In genomic region chr2:162566666-162567065, GRCh38 we compare ENCODE assay signal across 33 cellular contexts.
A peak's percentile ranks its signal among the peaks of the same experiment; 100 is the strongest.
DNase-seq lines count a peak whose midpoint lies in the region; ATAC-seq, FAIRE-seq and TF ChIP-seq lines count a peak whose summit lies in the region.
"Had no signal": no experiment of that assay in that cellular context is flagged by ENCODE, and none has a peak within 500 bp of the region (broad histone marks: within the 10 kb centered on the region; RNA-seq: fewer than 3 reads in every experiment).

No MANE protein-coding gene starts in this region.

- ATAC-seq in right lobe of liver (peak in 3 of 4 donors; percentile 39 to 63 (median 62)), HepG2 (no peak), left lobe of liver (peak; percentile 74), HG03439 (IDR thresholded peaks at IDR 0.05; ENCODE audit: unreplicated experiment) (no peak)
- ATAC-seq: A549; CD8-positive, alpha-beta T cell had no signal

- H3K4me1 ChIP-seq in right lobe of liver (no peaks in the 10 kb centered on the region), HepG2 (ENCODE audit: insufficient read depth, low read length) (peaks cover 33% of the 10 kb centered on the region), endocrine pancreas (ENCODE audit: control insufficient read depth, insufficient read depth, low read length) (no peaks in the 10 kb centered on the region)
- H3K4me1 ChIP-seq: A549; BE2C; BLaER1; BLaER1 treated with 17β-estradiol and CSF1 and Interleukin-3, amounts not matched to agents 10 nM and 100 nM; Caco-2 had no signal

- H3K27ac ChIP-seq in right lobe of liver (no peak overlapping the region), HepG2 (ENCODE audit: extremely low read length, insufficient read depth, low read length) (no peak overlapping the region)
- H3K27ac ChIP-seq: 22Rv1; A549; BLaER1; BLaER1 treated with 17β-estradiol and CSF1 and Interleukin-3, amounts not matched to agents 10 nM and 100 nM; C4-2B had no signal

- H3K4me3 ChIP-seq in right lobe of liver (no peak overlapping the region), HepG2 (replicated peaks in 1 of 3; ENCODE audit: insufficient read depth in 1 of 3, low read depth in 2 of 3, low read length in 3 of 3) (no peak overlapping the region), endocrine pancreas (ENCODE audit: control insufficient read depth, insufficient read depth, low read length) (peak overlapping the region; percentile 49)
- H3K4me3 ChIP-seq: A549; BLaER1; BLaER1 treated with 17β-estradiol and CSF1 and Interleukin-3, amounts not matched to agents 10 nM and 100 nM had no signal

- BruUV-seq in HepG2 (replicated peaks; lab: Mats Ljungman, UMichigan) = no TSS peak

- intact Hi-C loops in right lobe of liver (cut with DNase I) (no loop called here), HepG2 (cut with micrococcal nuclease; ENCODE audit: unreplicated experiment) (no loop called here)

- TF ChIP-seq CTCF in right lobe of liver (IDR thresholded peaks at IDR 0.05) (no peak), HepG2 (CRISPR knock-in tag; IDR thresholded peaks at IDR 0.05) (no peak)

- H2AFZ ChIP-seq in HepG2 (ENCODE audit: low read length) = no peak overlapping the region

- H3K9me3 ChIP-seq in right lobe of liver (no peaks in the 10 kb centered on the region), HepG2 (ENCODE audit: low read length) (no peaks in the 10 kb centered on the region), endocrine pancreas (ENCODE audit: control insufficient read depth, low read length) (no peaks in the 10 kb centered on the region)
- H3K9me3 ChIP-seq: A549; BE2C; BLaER1; BLaER1 treated with 17β-estradiol and CSF1 and Interleukin-3, amounts not matched to agents 10 nM and 100 nM; Caco-2 had no signal

- H3K36me3 ChIP-seq in right lobe of liver (no peaks in the 10 kb centered on the region), HepG2 (replicated peaks in 1 of 2; ENCODE audit: control insufficient read depth in 1 of 2, insufficient read depth in 2 of 2, low read length in 2 of 2) (no peaks in the 10 kb centered on the region), endocrine pancreas (ENCODE audit: control insufficient read depth, insufficient read depth, low read length) (no peaks in the 10 kb centered on the region)
- H3K36me3 ChIP-seq: BE2C; BLaER1; BLaER1 treated with 17β-estradiol and CSF1 and Interleukin-3, amounts not matched to agents 10 nM and 100 nM had no signal

- WGBS in right lobe of liver (ENCODE audit: insufficient coverage, low coverage, low lambda C conversion rate, missing lambda C conversion rate) = 31% methylated on average over 1 of the region's 1 CpG
- 61% methylated on average over 1 of the region's 1 CpG for WGBS in HepG2 (ENCODE audit: low lambda C conversion rate)

- TF ChIP-seq RAD21 in HepG2 (CRISPR knock-in tag; IDR thresholded peaks at IDR 0.05) = no peak

- in situ Hi-C loops in HepG2 (cut with HindIII; ENCODE audit: extremely low pct_ligation_motif_present, low pct_unique_long_range_greater_than_20kb) = no loop called here

- no peaks in the 10 kb centered on the region for H4K20me1 ChIP-seq in HepG2 (ENCODE audit: insufficient read depth, low read length)
- H4K20me1 ChIP-seq: BLaER1; BLaER1 treated with 17β-estradiol and CSF1 and Interleukin-3, amounts not matched to agents 10 nM and 100 nM had no signal

- H3K9ac ChIP-seq in HepG2 (ENCODE audit: insufficient read depth, low read depth, low read length) (no peak overlapping the region), endocrine pancreas (ENCODE audit: control insufficient read depth, insufficient read depth, low read length) (no peak overlapping the region)
- H3K9ac ChIP-seq: BLaER1; BLaER1 treated with 17β-estradiol and CSF1 and Interleukin-3, amounts not matched to agents 10 nM and 100 nM had no signal

- H3K4me2 ChIP-seq in HepG2 (ENCODE audit: low read depth, low read length) = no peak overlapping the region
- H3K4me2 ChIP-seq: A549; BLaER1; BLaER1 treated with 17β-estradiol and CSF1 and Interleukin-3, amounts not matched to agents 10 nM and 100 nM had no signal

- no peaks in the 10 kb centered on the region for H3K27me3 ChIP-seq in right lobe of liver
- no peaks in the 10 kb centered on the region for H3K27me3 ChIP-seq in HepG2 (ENCODE audit: control insufficient read depth in 1 of 2, insufficient read depth in 2 of 2, low read length in 2 of 2)
- no peaks in the 10 kb centered on the region for H3K27me3 ChIP-seq in endocrine pancreas (ENCODE audit: control insufficient read depth, insufficient read depth, low read length)
- H3K27me3 ChIP-seq: BE2C; BLaER1; BLaER1 treated with 17β-estradiol and CSF1 and Interleukin-3, amounts not matched to agents 10 nM and 100 nM had no signal

- POLR2A ChIA-PET in HepG2 (lab: Yijun Ruan, JAX) = interaction anchor here (1.8 kb wide), 1 partner anchor 8 kb away, joined by 7 read pairs; no protein-coding TSS in a partner anchor

- TF ChIP-seq EP300 in HepG2 (IDR thresholded peaks at IDR 0.05; ENCODE audit: low read depth in 2 of 2, low read length in 2 of 2) = no peak
- TF ChIP-seq EP300 in HepG2 (CRISPR knock-in tag; IDR thresholded peaks at IDR 0.05; ENCODE audit: borderline replicate concordance) = no peak

- FAIRE-seq in HepG2 (lab: Jason Lieb, UNC) = no peak
- FAIRE-seq: A204.1, A549, D721Med had no signal

- CTCF ChIA-PET in HepG2 (lab: Yijun Ruan, JAX; ENCODE audit: low intra/inter-chr PET ratio, low total read pairs) = no interaction called here

- TF ChIP-seq POLR2A in right lobe of liver (IDR thresholded peaks at IDR 0.05) (no peak), HepG2 (IDR thresholded peaks at IDR 0.05; ENCODE audit: insufficient read depth in 1 of 2, low read depth in 2 of 2, low read length in 2 of 2) (no peak)

- DNase-seq in right lobe of liver = no peak
- no peak for DNase-seq in HepG2 (ENCODE audit: low spot score)
- no peak for DNase-seq in left lobe of liver (ENCODE audit: low spot score)
- no peak for DNase-seq in COLO668 (lab: John Stamatoyannopoulos, UW; ENCODE audit: unreplicated experiment)
- DNase-seq: 8988T; ACHN; AML-193; BE2C; C1 segment of cervical spinal cord; Caco-2; Calu3; CD4-positive, alpha-beta memory T cell; CD4-positive, alpha-beta T cell; CD4-positive, CD25-positive, alpha-beta regulatory T cell; CD8-positive, alpha-beta memory T cell; CD8-positive, alpha-beta T cell; COR-L47; DMS 273 treated with DMSO at 0.1 percent for 48 hours; DMS153; DMS53; DMS79; DMS79 treated with DMSO at 0.1 percent for 48 hours; DND-41; EL had no signal

- no peaks in the 10 kb centered on the region for H3K79me2 ChIP-seq in HepG2 (ENCODE audit: insufficient read depth, low read length)

TF ChIP-seq in HepG2, 621 proteins besides CTCF, POLR2A, EP300 and RAD21:
- TF ChIP-seq, protein P1, sequence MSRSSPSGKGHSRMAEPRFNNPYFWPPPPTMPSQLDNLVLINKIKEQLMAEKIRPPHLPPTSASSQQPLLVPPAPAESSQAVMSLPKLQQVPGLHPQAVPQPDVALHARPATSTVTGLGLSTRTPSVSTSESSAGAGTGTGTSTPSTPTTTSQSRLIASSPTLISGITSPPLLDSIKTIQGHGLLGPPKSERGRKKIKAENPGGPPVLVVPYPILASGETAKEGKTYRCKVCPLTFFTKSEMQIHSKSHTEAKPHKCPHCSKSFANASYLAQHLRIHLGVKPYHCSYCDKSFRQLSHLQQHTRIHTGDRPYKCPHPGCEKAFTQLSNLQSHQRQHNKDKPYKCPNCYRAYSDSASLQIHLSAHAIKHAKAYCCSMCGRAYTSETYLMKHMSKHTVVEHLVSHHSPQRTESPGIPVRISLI (CRISPR knock-in tag; IDR thresholded peaks at IDR 0.05; ENCODE audit: borderline replicate concordance) = no peak
- TF ChIP-seq ZNF615 (CRISPR knock-in tag; IDR thresholded peaks at IDR 0.05; ENCODE audit: borderline replicate concordance) (no peak), SP5 (CRISPR knock-in tag; IDR thresholded peaks at IDR 0.05; ENCODE audit: borderline replicate concordance, low read depth) (no peak), ZMYM3 (CRISPR knock-in tag; IDR thresholded peaks at IDR 0.05) (no peak), ZNF589 (CRISPR knock-in tag; conservative IDR thresholded peaks at IDR 0.05) (no peak), ZMYM4 (CRISPR knock-in tag; IDR thresholded peaks at IDR 0.05) (no peak), ZC3H4 (CRISPR knock-in tag; IDR thresholded peaks at IDR 0.05; ENCODE audit: borderline replicate concordance) (no peak), ZNF224 (CRISPR knock-in tag; IDR thresholded peaks at IDR 0.05) (no peak)
- TF ChIP-seq, protein P2, sequence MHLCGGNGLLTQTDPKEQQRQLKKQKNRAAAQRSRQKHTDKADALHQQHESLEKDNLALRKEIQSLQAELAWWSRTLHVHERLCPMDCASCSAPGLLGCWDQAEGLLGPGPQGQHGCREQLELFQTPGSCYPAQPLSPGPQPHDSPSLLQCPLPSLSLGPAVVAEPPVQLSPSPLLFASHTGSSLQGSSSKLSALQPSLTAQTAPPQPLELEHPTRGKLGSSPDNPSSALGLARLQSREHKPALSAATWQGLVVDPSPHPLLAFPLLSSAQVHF (CRISPR knock-in tag; IDR thresholded peaks at IDR 0.05) = no peak
- TF ChIP-seq, protein P3, sequence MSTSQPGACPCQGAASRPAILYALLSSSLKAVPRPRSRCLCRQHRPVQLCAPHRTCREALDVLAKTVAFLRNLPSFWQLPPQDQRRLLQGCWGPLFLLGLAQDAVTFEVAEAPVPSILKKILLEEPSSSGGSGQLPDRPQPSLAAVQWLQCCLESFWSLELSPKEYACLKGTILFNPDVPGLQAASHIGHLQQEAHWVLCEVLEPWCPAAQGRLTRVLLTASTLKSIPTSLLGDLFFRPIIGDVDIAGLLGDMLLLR (CRISPR knock-in tag; IDR thresholded peaks at IDR 0.05) = no peak

Comparison
In these comparisons a context has a peak if more than half of its experiments do, and no peak if none do; other contexts are left out.
1. ATAC-seq: peak in right lobe of liver (3 of 4) and left lobe of liver (single experiment); none in HepG2 (single experiment) and HG03439 (single experiment).